In genomic region chr21:39379986-39380891, GRCh38 we compare ENCODE assay signal across 8 cellular contexts. TPM values are rescaled to one million over a fixed set of nuclear protein-coding genes. Genes with fewer than 3 reads are reported as not detected.
A peak's percentile ranks its signal among the peaks of the same experiment; 100 is the strongest.
DNase-seq lines count a peak whose midpoint lies in the region; ATAC-seq lines count a peak whose summit lies in the region.

No MANE protein-coding gene starts in this region.

- H3K36me3 Mint-ChIP-seq in activated CD4-positive, alpha-beta T cell treated with anti-CD3 and anti-CD28 coated beads, Interleukin-2, amount 10 ng/mL, durations not matched to agents 7 days and 5 days (ENCODE audit: low read depth) = no peaks in the 10 kb centered on the region

- DNase-seq in NCI-H526 (lab: John Stamatoyannopoulos, UW) (peak; percentile 70 to 96), cortex of kidney (lab: John Stamatoyannopoulos, UW) (peak; percentile 30), left lobe of liver (ENCODE audit: low spot score) (peak; percentile 95)
- DNase-seq in activated CD4-positive, alpha-beta T cell treated with anti-CD3 and anti-CD28 coated beads, Interleukin-2, amount 10 ng/mL, durations not matched to agents 7 days and 5 days = peak; percentile 93
- peak; percentile 89 to 93 for DNase-seq in stimulated activated CD4-positive, alpha-beta T cell treated with anti-CD3 and anti-CD28 coated beads, Interleukin-2, amount 100 ng/mL, for 24 hours

- peak overlapping the region; percentile 82 for H3K9ac ChIP-seq in BLaER1

- peak overlapping the region; percentile 82 for H3K4me3 ChIP-seq in BLaER1

- H3K27me3 ChIP-seq in BLaER1 = no peaks in the 10 kb centered on the region

- no peaks in the 10 kb centered on the region for H3K27me3 Mint-ChIP-seq in activated CD4-positive, alpha-beta T cell treated with anti-CD3 and anti-CD28 coated beads, Interleukin-2, amount 10 ng/mL, durations not matched to agents 7 days and 5 days

- peaks cover 17% of the 10 kb centered on the region for H3K4me1 ChIP-seq in BLaER1

- no peaks in the 10 kb centered on the region for H3K9me3 Mint-ChIP-seq in activated CD4-positive, alpha-beta T cell treated with anti-CD3 and anti-CD28 coated beads, Interleukin-2, amount 10 ng/mL, durations not matched to agents 7 days and 5 days

- peaks cover 5% of the 10 kb centered on the region; the same call in 1 of the 2 replicates for H3K36me3 ChIP-seq in BLaER1

- H4K20me1 ChIP-seq in BLaER1 = no peaks in the 10 kb centered on the region

- POLR2A ChIA-PET in activated CD4-positive, alpha-beta T cell treated with anti-CD3 and anti-CD28 coated beads, Interleukin-2, amount 10 ng/mL, durations not matched to agents 7 days and 5 days (lab: Charles Lee) = interaction anchor here (1.2 kb wide), 1 partner anchor 31 kb away, joined by 5 read pairs; the partner anchor contains the start of gene HMGN1

- no peaks in the 10 kb centered on the region for H3K9me3 ChIP-seq in BLaER1

- CTCF ChIA-PET in activated CD4-positive, alpha-beta T cell treated with anti-CD3 and anti-CD28 coated beads, Interleukin-2, amount 10 ng/mL, durations not matched to agents 7 days and 5 days (lab: Charles Lee) = interaction anchor here (0.9 to 1.1 kb wide), 2 partner anchors 20 to 31 kb away, joined by 4 to 5 read pairs; no protein-coding TSS in a partner anchor

- peak overlapping the region; percentile 56 for H3K27ac ChIP-seq in BLaER1

- H3K4me1 Mint-ChIP-seq in activated CD4-positive, alpha-beta T cell treated with anti-CD3 and anti-CD28 coated beads, Interleukin-2, amount 10 ng/mL, durations not matched to agents 7 days and 5 days = peaks cover 33% of the 10 kb centered on the region

- peak overlapping the region; percentile 89 for H3K27ac Mint-ChIP-seq in activated CD4-positive, alpha-beta T cell treated with anti-CD3 and anti-CD28 coated beads, Interleukin-2, amount 10 ng/mL, durations not matched to agents 7 days and 5 days

- H3K4me2 ChIP-seq in BLaER1 = peak overlapping the region; percentile 95

- peak; percentile 96 for ATAC-seq in GM19328 (IDR thresholded peaks at IDR 0.05; ENCODE audit: unreplicated experiment)
- peak; percentile 95 for ATAC-seq in HG03469 (IDR thresholded peaks at IDR 0.05; ENCODE audit: unreplicated experiment)
- peak; percentile 95 for ATAC-seq in left lobe of liver

- H3K4me3 Mint-ChIP-seq in activated CD4-positive, alpha-beta T cell treated with anti-CD3 and anti-CD28 coated beads, Interleukin-2, amount 10 ng/mL, durations not matched to agents 7 days and 5 days = peak overlapping the region; percentile 93

RNA-seq across cellular contexts. Expression of gene HMGN1, which starts 31.4 kb away (rescaled TPM):
- total RNA-seq in activated CD4-positive, alpha-beta T cell treated with anti-CD3 and anti-CD28 coated beads, Interleukin-2, amount 10 ng/mL, durations not matched to agents 7 days and 5 days = 100 to 1,000 TPM; 389 to 395 TPM
- total RNA-seq in left lobe of liver = 31.7 TPM

Comparison
In these comparisons a context has a peak if more than half of its experiments do, and no peak if none do; other contexts are left out.
1. Peak in every context shown above with its lines: DNase-seq, ATAC-seq, H3K4me3 ChIP-seq and H3K27ac ChIP-seq.
2. DNase-seq: peak in every context shown above with its lines; median percentile 95 in left lobe of liver; 93 in activated CD4-positive, alpha-beta T cell treated with anti-CD3 and anti-CD28 coated beads, Interleukin-2, amount 10 ng/mL, durations not matched to agents 7 days and 5 days; 91 in stimulated activated CD4-positive, alpha-beta T cell treated with anti-CD3 and anti-CD28 coated beads, Interleukin-2, amount 100 ng/mL, for 24 hours; 83 in NCI-H526; 30 in cortex of kidney.
3. RNA of gene HMGN1, which starts 31.4 kb away (total RNA-seq): 389 to 395 TPM in activated CD4-positive, alpha-beta T cell treated with anti-CD3 and anti-CD28 coated beads, Interleukin-2, amount 10 ng/mL, durations not matched to agents 7 days and 5 days; 31.7 TPM in left lobe of liver (single experiment); every median in the first group is over 10 times any median in the second.